Comparison of ENCODE assay signal across 1 cellular context in genomic region chr20:26094498-26094897, GRCh38.
TF ChIP-seq lines count a peak whose summit lies in the region.
"Not testable (repeated sequence)": the region's sequence is repeated elsewhere in the genome, so short reads cannot be mapped to it uniquely, and the experiment has no call there.

No MANE protein-coding gene starts in this region.

TF ChIP-seq in HepG2, 621 proteins besides CTCF, POLR2A, EP300 and RAD21 (continued from another document):
- peak; percentile 19 for TF ChIP-seq ZBTB40 (IDR thresholded peaks at IDR 0.05)
- TF ChIP-seq ZBTB40 (CRISPR knock-in tag; IDR thresholded peaks at IDR 0.05); FOXP1 (CRISPR knock-in tag; IDR thresholded peaks at IDR 0.05); NONO (CRISPR knock-in tag; conservative IDR thresholded peaks at IDR 0.05): not testable (repeated sequence)
- TF ChIP-seq PLRG1 (conservative IDR thresholded peaks at IDR 0.05), result peak; percentile 92; the same call in 1 of the 2 replicates
- TF ChIP-seq ATM (IDR thresholded peaks at IDR 0.05; ENCODE audit: borderline replicate concordance), result peak; percentile 79; the same call in 1 of the 2 replicates
- TF ChIP-seq FOXP1 (IDR thresholded peaks at IDR 0.05), result peak; percentile 65
- TF ChIP-seq NONO (IDR thresholded peaks at IDR 0.05), result peak; percentile 92; the same call in 1 of the 2 replicates
